In genomic region chr1:207752456-207753132, GRCh38 we compare ENCODE assay signal across 1 cellular context.
TF ChIP-seq lines count a peak whose summit lies in the region.

No MANE protein-coding gene starts in this region.

TF ChIP-seq in HepG2, 621 proteins besides CTCF, POLR2A, EP300 and RAD21 (continued from another document and continues in another):
- TF ChIP-seq MXD1 (CRISPR knock-in tag; IDR thresholded peaks at IDR 0.05) (peak; percentile 86; the same call in 1 of the 2 replicates), AKAP8 (CRISPR knock-in tag; IDR thresholded peaks at IDR 0.05) (no peak), ZNF143 (CRISPR knock-in tag; IDR thresholded peaks at IDR 0.05) (peak; percentile 63; the same call in 1 of the 2 replicates), MZF1 (CRISPR knock-in tag; IDR thresholded peaks at IDR 0.05; ENCODE audit: borderline replicate concordance) (no peak), ZNF414 (CRISPR knock-in tag; IDR thresholded peaks at IDR 0.05) (no peak), TOPORS (CRISPR knock-in tag; IDR thresholded peaks at IDR 0.05) (no peak; the same call in 1 of the 2 replicates), ZNF781 (CRISPR knock-in tag; IDR thresholded peaks at IDR 0.05; ENCODE audit: borderline replicate concordance, not compliant biosample characterization) (no peak), IRF9 (CRISPR knock-in tag; IDR thresholded peaks at IDR 0.05; ENCODE audit: borderline replicate concordance) (no peak), ZBTB10 (CRISPR knock-in tag; IDR thresholded peaks at IDR 0.05; ENCODE audit: borderline replicate concordance) (no peak), NR2C2 (CRISPR knock-in tag; IDR thresholded peaks at IDR 0.05; ENCODE audit: borderline replicate concordance) (no peak), SMARCC2 (IDR thresholded peaks at IDR 0.05) (no peak), ZNF281 (CRISPR knock-in tag; IDR thresholded peaks at IDR 0.05; ENCODE audit: borderline replicate concordance) (no peak), ZNF24 (IDR thresholded peaks at IDR 0.05) (no peak), RXRA (CRISPR knock-in tag; IDR thresholded peaks at IDR 0.05) (no peak; the same call in 1 of the 2 replicates), LCORL (IDR thresholded peaks at IDR 0.05) (no peak), LCORL (CRISPR knock-in tag; IDR thresholded peaks at IDR 0.05) (0 out of 2 replicates have a peak, but pooled peaks have one; percentile 16), MEF2D (CRISPR knock-in tag; IDR thresholded peaks at IDR 0.05) (peak; percentile 44), REST (IDR thresholded peaks at IDR 0.05; ENCODE audit: borderline replicate concordance in 1 of 2, low read depth in 1 of 2, low read length in 2 of 2) (no peak), UBTF (CRISPR knock-in tag; IDR thresholded peaks at IDR 0.05) (peak; percentile 73), ZNF367 (CRISPR knock-in tag; IDR thresholded peaks at IDR 0.05; ENCODE audit: borderline replicate concordance) (0 out of 2 replicates have a peak, but pooled peaks have one; percentile 20), SMC3 (IDR thresholded peaks at IDR 0.05; ENCODE audit: low read length) (no peak), ZNF530 (CRISPR knock-in tag; IDR thresholded peaks at IDR 0.05; ENCODE audit: low read depth) (0 out of 2 replicates have a peak, but pooled peaks have one; percentile 48), RARG (CRISPR knock-in tag; IDR thresholded peaks at IDR 0.05; ENCODE audit: low read depth) (no peak), ZNF20 (CRISPR knock-in tag; IDR thresholded peaks at IDR 0.05) (no peak), ZBTB21 (CRISPR knock-in tag; IDR thresholded peaks at IDR 0.05) (no peak), BRCA1 (CRISPR knock-in tag; IDR thresholded peaks at IDR 0.05) (no peak; the same call in 1 of the 2 replicates), ZNF614 (CRISPR knock-in tag; IDR thresholded peaks at IDR 0.05; ENCODE audit: borderline replicate concordance) (peak; percentile 49; the same call in 1 of the 2 replicates), PLRG1 (conservative IDR thresholded peaks at IDR 0.05) (no peak), TIGD3 (CRISPR knock-in tag; IDR thresholded peaks at IDR 0.05; ENCODE audit: borderline replicate concordance) (no peak), PHF21A (CRISPR knock-in tag; IDR thresholded peaks at IDR 0.05) (peak; percentile 67), CSRNP2 (CRISPR knock-in tag; conservative IDR thresholded peaks at IDR 0.05; ENCODE audit: low read depth) (no peak), ARID2 (CRISPR knock-in tag; IDR thresholded peaks at IDR 0.05; ENCODE audit: borderline replicate concordance) (no peak), ZNF451 (CRISPR knock-in tag; IDR thresholded peaks at IDR 0.05) (no peak), TCF7 (IDR thresholded peaks at IDR 0.05; ENCODE audit: low read depth) (no peak), TEAD3 (CRISPR knock-in tag; optimal IDR thresholded peaks at IDR 0.05; ENCODE audit: borderline replicate concordance) (peak; percentile 49), ZNF644 (CRISPR knock-in tag; IDR thresholded peaks at IDR 0.05; ENCODE audit: low read depth) (peak; percentile 83), FOXA1 (IDR thresholded peaks at IDR 0.05) (no peak), FOXA1 (CRISPR knock-in tag; IDR thresholded peaks at IDR 0.05) (peak; percentile 65), HOMEZ (CRISPR knock-in tag; IDR thresholded peaks at IDR 0.05; ENCODE audit: low read depth) (0 out of 2 replicates have a peak, but pooled peaks have one; percentile 32), NKX3-1 (CRISPR knock-in tag; IDR thresholded peaks at IDR 0.05) (0 out of 2 replicates have a peak, but pooled peaks have one; percentile 22), MYC (CRISPR knock-in tag; IDR thresholded peaks at IDR 0.05; ENCODE audit: borderline replicate concordance) (peak; percentile 95), ZFP62 (CRISPR knock-in tag; IDR thresholded peaks at IDR 0.05) (no peak), BCL6 (CRISPR knock-in tag; IDR thresholded peaks at IDR 0.05) (0 out of 2 replicates have a peak, but pooled peaks have one; percentile 18)
